In the genomic region with DNA sequence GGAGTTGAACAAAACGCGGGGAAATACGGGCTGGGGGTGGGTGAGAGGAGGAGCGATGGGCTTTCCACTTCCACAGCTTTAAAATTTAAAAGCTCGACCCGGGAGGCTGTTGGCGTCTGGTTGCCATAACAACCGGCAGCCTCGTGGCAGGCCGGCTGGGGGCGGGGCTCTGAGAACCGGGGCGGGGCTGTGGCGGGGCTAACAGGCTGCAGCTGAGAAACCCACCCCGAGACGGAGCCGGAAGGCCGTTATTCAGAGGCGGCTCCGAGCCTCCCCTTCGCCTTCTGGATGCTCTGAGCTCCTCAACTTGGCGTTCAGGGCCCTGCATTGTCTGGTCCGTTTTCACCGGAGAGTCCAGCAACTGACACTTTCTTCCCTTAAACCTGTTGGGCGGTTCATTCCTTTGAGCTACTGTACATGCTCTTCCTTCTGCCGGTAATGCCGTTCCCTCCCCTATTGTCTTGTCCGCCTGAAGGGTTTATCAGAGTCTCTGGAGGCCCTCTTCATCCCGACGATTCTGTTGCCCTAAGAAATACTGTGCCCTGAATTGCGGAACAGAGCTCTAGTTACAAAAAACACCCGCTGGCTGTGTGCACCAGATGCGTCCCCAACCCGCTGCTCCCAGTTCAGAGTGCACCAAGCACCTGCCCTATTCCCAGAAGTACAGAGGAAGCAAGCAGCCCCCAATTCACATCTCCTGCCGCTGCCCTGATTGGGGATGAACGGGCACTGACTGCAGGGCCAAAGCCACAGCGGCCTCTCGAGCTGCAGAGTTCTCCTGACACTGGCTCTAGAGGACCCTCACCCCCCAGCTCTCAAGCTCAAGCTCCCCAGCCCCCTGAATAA, we compare ENCODE assay signal across 8 cellular contexts. TPM values are rescaled to one million over a fixed set of nuclear protein-coding genes. Genes with fewer than 3 reads are reported as not detected.
DNase-seq lines count a peak whose midpoint lies in the region; ATAC-seq and TF ChIP-seq lines count a peak whose summit lies in the region.

No MANE protein-coding gene starts in this region.

- H3K9me3 ChIP-seq in osteoblast (ENCODE audit: low read depth, low read length) (no peaks in the 10 kb centered on the region), testis (no peaks in the 10 kb centered on the region)

- DNase-seq in G401 (ENCODE audit: low spot score) (peak; percentile 72), GM23338 (ENCODE audit: low spot score) (peak; percentile 93), LHCN-M2 (ENCODE audit: low read depth) (peak; percentile 72), SK-N-DZ (ENCODE audit: low spot score) (peak; percentile 76), glutamatergic neuron (peak; percentile 96), osteoblast (ENCODE audit: insufficient read length, low spot score, missing footprints) (peak; percentile 97), testis (peak; percentile 95)
- DNase-seq in activated naive CD4-positive, alpha-beta T cell treated with anti-CD3 and anti-CD28 coated beads, Interleukin-2, amount 50 U/mL, for 16 hours, result peak; percentile 93

- 7% methylated on average over 36 to 38 of the region's 38 CpGs for WGBS in testis, 2 donors

- H2AFZ ChIP-seq in GM23338 (peak overlapping the region; percentile 100), osteoblast (ENCODE audit: low read length) (peak overlapping the region; percentile 97)

- no peaks in the 10 kb centered on the region for H3K9me2 ChIP-seq in GM23338 (ENCODE audit: insufficient read depth)

- peak; percentile 74 for ATAC-seq in GM23338

- H3K4me1 ChIP-seq in GM23338 (ENCODE audit: insufficient read depth), result peaks cover 10% of the 10 kb centered on the region; the same call in 1 of the 2 replicates
- H3K4me1 ChIP-seq in osteoblast (ENCODE audit: insufficient read depth, low read length), result peaks cover 6% of the 10 kb centered on the region
- peaks cover 7% of the 10 kb centered on the region for H3K4me1 ChIP-seq in testis

- intact Hi-C loops in testis (cut with DNase I; ENCODE audit: low total_unique reads), result no loop called here

- H3K27me3 ChIP-seq in GM23338 (ENCODE audit: insufficient read depth) (no peaks in the 10 kb centered on the region), osteoblast (ENCODE audit: insufficient read depth, low read length) (no peaks in the 10 kb centered on the region), testis (no peaks in the 10 kb centered on the region)

- peak overlapping the region; percentile 98 for H3K27ac Mint-ChIP-seq in GM23338
- H3K27ac Mint-ChIP-seq in glutamatergic neuron (ENCODE audit: unreplicated experiment), result peak overlapping the region; percentile 98

- peaks cover 9% of the 10 kb centered on the region for H3K36me3 Mint-ChIP-seq in GM23338 (ENCODE audit: low read depth)
- no peaks in the 10 kb centered on the region for H3K36me3 Mint-ChIP-seq in glutamatergic neuron (ENCODE audit: unreplicated experiment)

- H4K20me1 ChIP-seq in GM23338 (replicated peaks; ENCODE audit: insufficient read depth) (peaks cover 3% of the 10 kb centered on the region), osteoblast (ENCODE audit: insufficient read depth, low read length) (no peaks in the 10 kb centered on the region)

- TF ChIP-seq POLR2A in testis (IDR thresholded peaks at IDR 0.05), result no peak

- H3K4me2 ChIP-seq in GM23338 (peak overlapping the region; percentile 100), osteoblast (ENCODE audit: insufficient read depth, low read length) (peak overlapping the region; percentile 94)

- H3K79me2 ChIP-seq in GM23338 (replicated peaks; ENCODE audit: insufficient read depth) (peaks cover 39% of the 10 kb centered on the region), osteoblast (ENCODE audit: insufficient read depth, low read length) (peaks cover 31% of the 10 kb centered on the region)

- H3K36me3 ChIP-seq in GM23338 (ENCODE audit: insufficient read depth) (no peaks in the 10 kb centered on the region; the same call in 1 of the 2 replicates), osteoblast (ENCODE audit: insufficient read depth, low read length) (peaks cover 10% of the 10 kb centered on the region), testis (ENCODE audit: low read depth, missing control alignments) (no peaks in the 10 kb centered on the region)

- peaks cover 21% of the 10 kb centered on the region for H3F3A ChIP-seq in GM23338 (replicated peaks; ENCODE audit: low read depth)

- H3K4me3 Mint-ChIP-seq in GM23338 (peak overlapping the region; percentile 92), glutamatergic neuron (ENCODE audit: unreplicated experiment) (peak overlapping the region; percentile 98)

- TF ChIP-seq CTCF in GM23338 (conservative IDR thresholded peaks at IDR 0.05; ENCODE audit: low read depth in 2 of 2) (no peak), glutamatergic neuron (IDR thresholded peaks at IDR 0.05; ENCODE audit: partially characterized antibody, unreplicated experiment) (no peak), osteoblast (IDR thresholded peaks at IDR 0.05; ENCODE audit: extremely low read depth, low read depth, low read length) (no peak), testis (IDR thresholded peaks at IDR 0.05) (no peak)

- H3K9me3 Mint-ChIP-seq in GM23338 (no peaks in the 10 kb centered on the region), glutamatergic neuron (ENCODE audit: unreplicated experiment) (peaks cover 6% of the 10 kb centered on the region)

- H3K4me1 Mint-ChIP-seq in GM23338 (peaks cover 8% of the 10 kb centered on the region; the same call in 2 of the 3 replicates), glutamatergic neuron (ENCODE audit: low read depth, unreplicated experiment) (peaks cover 6% of the 10 kb centered on the region)

- in situ Hi-C loops in G401 (cut with HindIII; ENCODE audit: low sequenced_read_pairs), result no loop called here

- H3K27me3 Mint-ChIP-seq in GM23338 (ENCODE audit: insufficient read depth, low read depth, poor library complexity) (peaks cover 18% of the 10 kb centered on the region), glutamatergic neuron (ENCODE audit: unreplicated experiment) (peaks cover 3% of the 10 kb centered on the region)

- H3K27ac ChIP-seq in GM23338 (ENCODE audit: low read depth) (peak overlapping the region; percentile 95), osteoblast (ENCODE audit: low read depth, low read length) (peak overlapping the region; percentile 83), testis (peak overlapping the region; percentile 28 to 80)

- H3K4me3 ChIP-seq in GM23338 (peak overlapping the region; percentile 98), osteoblast (ENCODE audit: insufficient read depth, low read length) (peak overlapping the region; percentile 99), testis (peak overlapping the region; percentile 84 to 98)

RNA-seq across cellular contexts. Expression of gene DNAAF8, which starts 0.6 kb away (rescaled TPM):
- total RNA-seq in G401 (2014; rRNA removed; shearing (Covaris generic)), result not detected in 2 replicates
- total RNA-seq in GM23338 (2014; rRNA removed; shearing (Covaris generic)), result 1.3 TPM in 1 of 2 replicates, not detected in the other
- polyA plus RNA-seq in GM23338 (2016; fragmentation: Nextera tagmentation; extraction: Ambion mirVana) (0.34 TPM in 1 of 2 replicates, not detected in the other), testis (ENCODE audit: insufficient read depth, low read depth, low replicate concordance) (238 TPM)
- total RNA-seq in LHCN-M2 (2014; rRNA removed) (0.06 and 0.98 TPM in 2 replicates), glutamatergic neuron (ENCODE audit: unreplicated experiment) (0.59 TPM), osteoblast (1.1 and 2.7 TPM in 2 replicates), testis (10 to 100 TPM; 61.6 to 70.0 TPM)
- 0.89 TPM for polyA plus RNA-seq in LHCN-M2 (2012)
- 0.14 and 0.36 TPM in 2 replicates for polyA plus RNA-seq in SK-N-DZ (2014; cell fraction: cytosol; rRNA removed)
- polyA plus RNA-seq in SK-N-DZ (2014; cell fraction: nucleus; rRNA removed), result 0.43 and 0.60 TPM in 2 replicates

RNA-seq across cellular contexts. Expression of gene ANKS3, which starts 0.9 kb away (rescaled TPM):
- total RNA-seq in G401 (2014; rRNA removed; shearing (Covaris generic)), result 12.8 and 18.0 TPM in 2 replicates
- 19.1 and 24.9 TPM in 2 replicates for total RNA-seq in GM23338 (2014; rRNA removed; shearing (Covaris generic))
- polyA plus RNA-seq in GM23338 (2016; fragmentation: Nextera tagmentation; extraction: Ambion mirVana) (17.9 and 22.5 TPM in 2 replicates), testis (ENCODE audit: insufficient read depth, low read depth, low replicate concordance) (18.6 TPM)
- total RNA-seq in LHCN-M2 (2014; rRNA removed) (14.4 and 17.9 TPM in 2 replicates), glutamatergic neuron (ENCODE audit: unreplicated experiment) (43.5 TPM), osteoblast (31.2 and 39.4 TPM in 2 replicates), testis (10 to 100 TPM; 40.4 to 40.6 TPM)
- polyA plus RNA-seq in LHCN-M2 (2012), result 9.7 TPM
- 33.9 and 46.6 TPM in 2 replicates for polyA plus RNA-seq in SK-N-DZ (2014; cell fraction: cytosol; rRNA removed)
- polyA plus RNA-seq in SK-N-DZ (2014; cell fraction: nucleus; rRNA removed), result 92.4 and 96.7 TPM in 2 replicates

RNA-seq across cellular contexts. Expression of gene ZNF500, which starts 32.0 kb away (rescaled TPM):
- total RNA-seq in G401 (2014; rRNA removed; shearing (Covaris generic)), result 11.0 and 16.2 TPM in 2 replicates
- 12.1 and 15.3 TPM in 2 replicates for total RNA-seq in GM23338 (2014; rRNA removed; shearing (Covaris generic))
- polyA plus RNA-seq in GM23338 (2016; fragmentation: Nextera tagmentation; extraction: Ambion mirVana) (5.3 and 5.8 TPM in 2 replicates), testis (ENCODE audit: insufficient read depth, low read depth, low replicate concordance) (12.5 TPM)
- total RNA-seq in LHCN-M2 (2014; rRNA removed) (10.9 and 11.8 TPM in 2 replicates), glutamatergic neuron (ENCODE audit: unreplicated experiment) (19.8 TPM), osteoblast (14.5 and 16.2 TPM in 2 replicates), testis (10 to 100 TPM; 24.3 to 24.9 TPM)
- 4.8 TPM for polyA plus RNA-seq in LHCN-M2 (2012)
- 22.1 and 25.7 TPM in 2 replicates for polyA plus RNA-seq in SK-N-DZ (2014; cell fraction: cytosol; rRNA removed)
- polyA plus RNA-seq in SK-N-DZ (2014; cell fraction: nucleus; rRNA removed), result 21.7 and 22.9 TPM in 2 replicates

RNA-seq across cellular contexts. Expression of gene NUDT16L1, which starts 41.6 kb away (rescaled TPM):
- 71.5 and 89.1 TPM in 2 replicates for total RNA-seq in G401 (2014; rRNA removed; shearing (Covaris generic))
- 65.1 and 80.4 TPM in 2 replicates for total RNA-seq in GM23338 (2014; rRNA removed; shearing (Covaris generic))
- polyA plus RNA-seq in GM23338 (2016; fragmentation: Nextera tagmentation; extraction: Ambion mirVana), result 37.1 and 39.0 TPM in 2 replicates
- total RNA-seq in LHCN-M2 (2014; rRNA removed), result 38.9 and 40.4 TPM in 2 replicates
- 46.2 TPM for polyA plus RNA-seq in LHCN-M2 (2012)
- 35.3 and 41.6 TPM in 2 replicates for polyA plus RNA-seq in SK-N-DZ (2014; cell fraction: cytosol; rRNA removed)
- polyA plus RNA-seq in SK-N-DZ (2014; cell fraction: nucleus; rRNA removed), result 20.1 and 35.2 TPM in 2 replicates
- total RNA-seq in glutamatergic neuron (ENCODE audit: unreplicated experiment), result 34.3 TPM
- 15.0 and 18.1 TPM in 2 replicates for total RNA-seq in osteoblast
- 10 to 100 TPM; 33.6 to 48.6 TPM for total RNA-seq in testis
- 34.3 TPM for polyA plus RNA-seq in testis (ENCODE audit: insufficient read depth, low read depth, low replicate concordance)

RNA-seq across cellular contexts. Expression of gene SEPTIN12, which starts 53.2 kb away (rescaled TPM):
- not detected in 2 replicates for total RNA-seq in G401 (2014; rRNA removed; shearing (Covaris generic))
- not detected in 2 replicates for total RNA-seq in GM23338 (2014; rRNA removed; shearing (Covaris generic))
- polyA plus RNA-seq in GM23338 (2016; fragmentation: Nextera tagmentation; extraction: Ambion mirVana), result not detected in 2 replicates
- not detected in 2 replicates for total RNA-seq in LHCN-M2 (2014; rRNA removed)
- polyA plus RNA-seq in LHCN-M2 (2012), result not detected
- not detected in 2 replicates for polyA plus RNA-seq in SK-N-DZ (2014; cell fraction: cytosol; rRNA removed)
- 0.61 TPM in 1 of 2 replicates, not detected in the other for polyA plus RNA-seq in SK-N-DZ (2014; cell fraction: nucleus; rRNA removed)
- total RNA-seq in glutamatergic neuron (ENCODE audit: unreplicated experiment), result 0.96 TPM
- not detected in 2 replicates for total RNA-seq in osteoblast
- 10 to 100 TPM; 61.0 to 68.1 TPM for total RNA-seq in testis
- 310 TPM for polyA plus RNA-seq in testis (ENCODE audit: insufficient read depth, low read depth, low replicate concordance)

Comparison
In these comparisons a context has a peak if more than half of its experiments do, and no peak if none do; other contexts are left out.
1. Peak in every context shown above with its lines: DNase-seq, ATAC-seq, H3K4me3 ChIP-seq and H3K27ac ChIP-seq.
2. RNA of gene DNAAF8, which starts 0.6 kb away (total RNA-seq): 61.6 to 70.0 TPM in testis; 1.3 TPM in GM23338, 1.1 to 2.7 TPM in osteoblast, 0.06 to 0.98 TPM in LHCN-M2, 0.59 TPM in glutamatergic neuron (single experiment) and not detected in G401; every median in the first group is over 10 times any median in the second.